Comparison of ENCODE assay signal across 8 cellular contexts in the genomic region with DNA sequence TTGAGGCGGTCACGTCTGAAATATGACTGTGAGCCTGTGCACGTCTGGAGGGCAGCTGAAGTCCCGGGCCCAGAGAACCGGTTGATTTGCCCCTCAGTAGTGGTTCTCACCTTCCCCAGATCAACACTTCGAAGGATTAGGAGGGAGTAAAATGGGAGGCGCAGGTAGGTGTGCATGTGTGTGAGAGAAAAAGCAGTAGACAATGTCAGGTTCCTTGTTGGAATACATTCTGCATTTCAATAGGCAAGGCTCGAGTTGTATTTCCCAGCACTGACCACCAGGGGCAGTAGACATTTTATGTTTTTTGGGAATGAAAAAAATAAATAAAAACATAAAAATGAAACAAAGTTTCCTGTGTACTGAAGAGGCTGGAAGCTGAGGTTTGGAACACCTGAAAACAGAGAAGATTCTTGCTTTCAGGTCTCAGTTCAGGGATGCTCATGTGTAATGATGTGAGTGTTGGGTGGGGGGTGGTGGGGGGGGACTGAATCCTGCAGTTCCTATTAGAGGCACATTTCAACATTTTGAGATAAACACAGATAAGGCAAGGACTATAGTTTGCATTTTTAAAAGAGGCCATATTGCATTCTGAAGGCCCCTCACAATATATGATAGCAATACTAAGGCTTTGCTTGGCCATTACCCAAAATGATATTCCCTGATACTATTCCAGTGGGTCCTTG.
DNase-seq lines count a peak whose midpoint lies in the region; ATAC-seq and TF ChIP-seq lines count a peak whose summit lies in the region.

No MANE protein-coding gene starts in this region.

- no peak for TF ChIP-seq EP300 in SK-N-SH (IDR thresholded peaks at IDR 0.05; ENCODE audit: borderline replicate concordance in 1 of 2, low read depth in 1 of 2, low read length in 1 of 2)
- no peak for TF ChIP-seq EP300 in upper lobe of left lung (IDR thresholded peaks at IDR 0.05)

- H3K4me2 ChIP-seq in SK-N-SH, result no peak overlapping the region

- H3K27me3 ChIP-seq in SK-N-SH (ENCODE audit: insufficient read depth) (no peaks in the 10 kb centered on the region), upper lobe of left lung (no peaks in the 10 kb centered on the region)

- no peak for TF ChIP-seq POLR2A in upper lobe of left lung (IDR thresholded peaks at IDR 0.05)

- WGBS in SK-N-SH (ENCODE audit: low lambda C conversion rate), result 58% methylated on average over 8 of the region's 8 CpGs
- WGBS in upper lobe of left lung, 2 donors, result 56 to 63% methylated on average over 8 of the region's 8 CpGs

- H3K27ac ChIP-seq in SK-N-SH (ENCODE audit: low read depth in 2 of 2, low read length in 1 of 2), result peak overlapping the region in 1 of 2 experiments; percentile 58; a peak in 1 of 4 replicates
- H3K27ac ChIP-seq in upper lobe of left lung, result no peak overlapping the region

- no peaks in the 10 kb centered on the region for H3K79me2 ChIP-seq in SK-N-SH (ENCODE audit: insufficient read depth)

- H3K27me3 Mint-ChIP-seq in WTC11 (ENCODE audit: low read depth), result peaks cover 3% of the 10 kb centered on the region; the same call in 1 of the 2 replicates

- H4K20me1 ChIP-seq in SK-N-SH (ENCODE audit: insufficient read depth), result no peaks in the 10 kb centered on the region

- H3K9me3 ChIP-seq in SK-N-SH (no peaks in the 10 kb centered on the region), upper lobe of left lung (no peaks in the 10 kb centered on the region)

- H3K4me1 Mint-ChIP-seq in WTC11, result peaks cover 43% of the 10 kb centered on the region

- H3K27ac Mint-ChIP-seq in WTC11, result no peak overlapping the region

- DNase-seq in SK-N-SH, result peak; percentile 47
- peak; percentile 28 for DNase-seq in HuH-7 (ENCODE audit: low spot score)
- peak; percentile 60 for DNase-seq in WTC11 (ENCODE audit: low spot score)
- peak; percentile 38 for DNase-seq in iris pigment epithelial cell (ENCODE audit: low read depth)
- no peak for DNase-seq in upper lobe of left lung

- H3K9me2 ChIP-seq in SK-N-SH, result no peaks in the 10 kb centered on the region

- no peaks in the 10 kb centered on the region for H3K9me3 Mint-ChIP-seq in WTC11

- H3K4me3 Mint-ChIP-seq in WTC11, result no peak overlapping the region

- no peaks in the 10 kb centered on the region for H3K36me3 Mint-ChIP-seq in WTC11

- no peak overlapping the region for H3K9ac ChIP-seq in SK-N-SH

- CTCF ChIA-PET in SK-N-SH (lab: Yijun Ruan, JAX) (interaction anchor here (0.6 to 4.8 kb wide), 27 partner anchors 8 to 396 kb away, joined by 3 to 40 read pairs (median 5); no protein-coding TSS in a partner anchor), WTC11 (lab: Charles Lee) (interaction anchor here (0.6 to 1.2 kb wide), 4 partner anchors 8 to 476 kb away, joined by 3 read pairs; no protein-coding TSS in a partner anchor)

- peak overlapping the region in 1 of 2 experiments; percentile 27; a peak in 2 of 4 replicates for H3K4me3 ChIP-seq in SK-N-SH (ENCODE audit: low read depth in 2 of 2, low read length in 1 of 2)
- no peak overlapping the region for H3K4me3 ChIP-seq in upper lobe of left lung

- no peaks in the 10 kb centered on the region for H3K36me3 ChIP-seq in SK-N-SH (replicated peaks in 1 of 2; ENCODE audit: control insufficient read depth in 1 of 2, insufficient read depth in 2 of 2, low read length in 1 of 2)
- H3K36me3 ChIP-seq in upper lobe of left lung, result no peaks in the 10 kb centered on the region

- H3K4me1 ChIP-seq in SK-N-SH (ENCODE audit: control insufficient read depth in 1 of 2, insufficient read depth in 2 of 2, low read depth in 1 of 2, low read length in 1 of 2), result peaks cover 0 to 32% of the 10 kb centered on the region in 2 experiments; a peak in 2 of 4 replicates
- H3K4me1 ChIP-seq in upper lobe of left lung, result no peaks in the 10 kb centered on the region

- TF ChIP-seq CTCF in SK-N-SH (IDR thresholded peaks at IDR 0.05) (peak; percentile 88), WTC11 (IDR thresholded peaks at IDR 0.05) (peak; percentile 73), upper lobe of left lung (IDR thresholded peaks at IDR 0.05) (peak in 5 of 6 experiments; percentile 46 to 77 (median 57))

- 0 out of 2 replicates have a peak overlapping the region, but pooled peaks have one; percentile 19 for H2AFZ ChIP-seq in SK-N-SH (ENCODE audit: low read depth)

- POLR2A ChIA-PET in SK-N-SH (lab: Yijun Ruan, JAX) (no interaction called here), WTC11 (lab: Charles Lee) (no interaction called here)

- peak; percentile 60 for TF ChIP-seq RAD21 in SK-N-SH (IDR thresholded peaks at IDR 0.05; ENCODE audit: low read length)

- ATAC-seq in SK-N-SH treated with all-trans-retinoic acid at 6 μM for 48 hours, result no peak
- ATAC-seq in WTC11, result peak; percentile 62
- ATAC-seq in upper lobe of left lung (ENCODE audit: low FRiP score in 2 of 2), result no peak
- no peak for ATAC-seq in HG03175 (IDR thresholded peaks at IDR 0.05; ENCODE audit: unreplicated experiment)
- no peak for ATAC-seq in HG03565 (IDR thresholded peaks at IDR 0.05; ENCODE audit: unreplicated experiment)

- no peaks in the 10 kb centered on the region for H3F3A ChIP-seq in SK-N-SH (replicated peaks; ENCODE audit: insufficient read depth)

TF ChIP-seq in SK-N-SH, 30 proteins besides CTCF, POLR2A, EP300 and RAD21 (continues in another document):
- TF ChIP-seq YY1 (IDR thresholded peaks at IDR 0.05; ENCODE audit: low read depth) (no peak), RCOR1 (IDR thresholded peaks at IDR 0.05; ENCODE audit: low read length) (no peak), CHD2 (IDR thresholded peaks at IDR 0.05; ENCODE audit: low read length, partially characterized antibody) (no peak), SMC3 (IDR thresholded peaks at IDR 0.05; ENCODE audit: low read depth, low read length) (0 out of 2 replicates have a peak, but pooled peaks have one; percentile 14), GABPA (IDR thresholded peaks at IDR 0.05; ENCODE audit: low read depth) (no peak), MAX (IDR thresholded peaks at IDR 0.05; ENCODE audit: low read depth) (no peak), IRF3 (IDR thresholded peaks at IDR 0.05; ENCODE audit: low read depth, low read length) (no peak)

TF ChIP-seq in SK-N-SH treated with all-trans-retinoic acid at 6 μM for 48 hours, 23 proteins besides CTCF, POLR2A, EP300 and RAD21:
- TF ChIP-seq TOX (CRISPR knock-in tag; IDR thresholded peaks at IDR 0.05; ENCODE audit: borderline replicate concordance), result no peak
- no peak for TF ChIP-seq ESRRG (CRISPR knock-in tag; IDR thresholded peaks at IDR 0.05)
- no peak for TF ChIP-seq ISL1 (CRISPR knock-in tag; IDR thresholded peaks at IDR 0.05)
- TF ChIP-seq OSR1 (CRISPR knock-in tag; IDR thresholded peaks at IDR 0.05), result no peak
- no peak for TF ChIP-seq ZC3H10 (CRISPR knock-in tag; IDR thresholded peaks at IDR 0.05)
- no peak for TF ChIP-seq BACH2 (CRISPR knock-in tag; IDR thresholded peaks at IDR 0.05; ENCODE audit: borderline replicate concordance)

TF ChIP-seq in WTC11, 78 proteins besides CTCF, POLR2A, EP300 and RAD21 (continues in another document):
- TF ChIP-seq ZBTB43 (CRISPR knock-in tag; IDR thresholded peaks at IDR 0.05) (no peak), ZNF281 (CRISPR knock-in tag; IDR thresholded peaks at IDR 0.05) (no peak), CREB1 (CRISPR knock-in tag; IDR thresholded peaks at IDR 0.05) (no peak), FOXP1 (CRISPR knock-in tag; IDR thresholded peaks at IDR 0.05; ENCODE audit: borderline replicate concordance) (no peak), ELF4 (CRISPR knock-in tag; IDR thresholded peaks at IDR 0.05; ENCODE audit: low read depth) (no peak), CBFB (CRISPR knock-in tag; IDR thresholded peaks at IDR 0.05; ENCODE audit: low read depth) (no peak)

Comparison
In these comparisons a context has a peak if more than half of its experiments do, and no peak if none do; other contexts are left out.
1. DNase-seq: peak in SK-N-SH (single experiment), HuH-7 (single experiment), WTC11 (single experiment) and iris pigment epithelial cell (single experiment); none in upper lobe of left lung (0 of 2).
2. Of the 6 proteins assayed by ChIP-seq in both WTC11 and SK-N-SH: peak only in WTC11: none; only in SK-N-SH: none; in both: CTCF; in neither: 5.
3. Peak in every context shown above with its lines, with median percentiles within 50 percentile points of each other: CTCF ChIP-seq.